Comparison of ENCODE assay signal across 15 cellular contexts in genomic region chr5:169003721-169004481, GRCh38.
DNase-seq lines count a peak whose midpoint lies in the region; ATAC-seq, FAIRE-seq and TF ChIP-seq lines count a peak whose summit lies in the region.
"Had no signal": no experiment of that assay in that cellular context is flagged by ENCODE, and none has a peak within 500 bp of the region (broad histone marks: within the 10 kb centered on the region; RNA-seq: fewer than 3 reads in every experiment).

No MANE protein-coding gene starts in this region.

- H3K4me3 ChIP-seq in endodermal cell (ENCODE audit: low read length) = no peak overlapping the region
- H3K4me3 ChIP-seq in mesenchymal stem cell (ENCODE audit: insufficient read depth in 1 of 2, low read depth in 1 of 2, low read length in 2 of 2) = no peak overlapping the region
- H3K4me3 ChIP-seq: lung had no signal

- H3K4me2 ChIP-seq in mesenchymal stem cell (ENCODE audit: low read length, poor library complexity, severe bottlenecking) = no peak overlapping the region

- H3K27ac Mint-ChIP-seq in endodermal cell = no peak overlapping the region
- no peak overlapping the region for H3K27ac Mint-ChIP-seq in glutamatergic neuron (ENCODE audit: unreplicated experiment)
- H3K27ac Mint-ChIP-seq: activated T-helper 17 cell treated with anti-CD3 and anti-CD28 coated beads, Interleukin-2, amount 50 U/mL, for 72 hours; stimulated activated naive CD8-positive, alpha-beta T cell treated with anti-CD3 and anti-CD28 coated beads, Interleukin-15, Interleukin-2, amounts not matched to agents 100 ng/mL and 50 ng/mL, for 24 hours had no signal

- H3K4me1 Mint-ChIP-seq in endodermal cell (peaks cover 24% of the 10 kb centered on the region), glutamatergic neuron (ENCODE audit: low read depth, unreplicated experiment) (peaks cover 9% of the 10 kb centered on the region)
- H3K4me1 Mint-ChIP-seq: activated T-helper 17 cell treated with anti-CD3 and anti-CD28 coated beads, Interleukin-2, amount 50 U/mL, for 72 hours had no signal

- H3K9ac ChIP-seq in endodermal cell (ENCODE audit: extremely low read depth, low read length, poor library complexity, severe bottlenecking) (no peak overlapping the region), mesenchymal stem cell (ENCODE audit: low read length) (peak overlapping the region; percentile 49)

- H3K27ac ChIP-seq in endodermal cell (ENCODE audit: low read depth, low read length) = no peak overlapping the region
- H3K27ac ChIP-seq in mesenchymal stem cell (ENCODE audit: low read length, poor library complexity, severe bottlenecking) = no peak overlapping the region
- H3K27ac ChIP-seq: WERI-Rb-1 had no signal

- ATAC-seq in GM21737 (IDR thresholded peaks at IDR 0.05; ENCODE audit: unreplicated experiment) = no peak
- ATAC-seq: activated T-helper 17 cell treated with anti-CD3 and anti-CD28 coated beads, Interleukin-2, amount 50 U/mL, for 72 hours had no signal

- H2BK12ac ChIP-seq in mesenchymal stem cell (ENCODE audit: low read length in 2 of 2) = no peak overlapping the region

- H2BK5ac ChIP-seq in mesenchymal stem cell (ENCODE audit: low read depth, low read length, poor library complexity, severe bottlenecking) = no peak overlapping the region

- H3K4me1 ChIP-seq in endodermal cell (ENCODE audit: control insufficient read depth, insufficient read depth, low read length) (no peaks in the 10 kb centered on the region), mesenchymal stem cell (ENCODE audit: control insufficient read depth, insufficient read depth, low read depth, low read length) (peaks cover 2% of the 10 kb centered on the region)

- no peak overlapping the region for H2BK120ac ChIP-seq in mesenchymal stem cell (ENCODE audit: low read depth, low read length)

- H3K79me1 ChIP-seq in mesenchymal stem cell (replicated peaks; ENCODE audit: low read length, poor library complexity, severe bottlenecking) = no peaks in the 10 kb centered on the region

- FAIRE-seq in urothelium cell line (lab: Jason Lieb, UNC) = no peak

- no peaks in the 10 kb centered on the region for H3K9me3 ChIP-seq in endodermal cell (ENCODE audit: control insufficient read depth, low read length)
- H3K9me3 ChIP-seq in mesenchymal stem cell (ENCODE audit: control insufficient read depth, low read length) = no peaks in the 10 kb centered on the region

- H3K36me3 Mint-ChIP-seq in endodermal cell (ENCODE audit: low read depth) (no peaks in the 10 kb centered on the region), glutamatergic neuron (ENCODE audit: unreplicated experiment) (no peaks in the 10 kb centered on the region)

- no peak overlapping the region for H4K8ac ChIP-seq in mesenchymal stem cell (ENCODE audit: low read length)

- H3K36me3 ChIP-seq in endodermal cell (ENCODE audit: control insufficient read depth, insufficient read depth, low read length) (no peaks in the 10 kb centered on the region), mesenchymal stem cell (ENCODE audit: control insufficient read depth in 1 of 2, insufficient read depth in 2 of 2, low read depth in 1 of 2, low read length in 2 of 2) (no peaks in the 10 kb centered on the region)
- H3K36me3 ChIP-seq: WERI-Rb-1 had no signal

- no peak overlapping the region for H3K14ac ChIP-seq in mesenchymal stem cell (ENCODE audit: low read length in 2 of 2)

- H4K91ac ChIP-seq in mesenchymal stem cell (ENCODE audit: low read length) = no peak overlapping the region

- WGBS in endodermal cell (ENCODE audit: insufficient coverage in 1 of 2, insufficient read length in 1 of 2), 2 experiments = 80 to 93% methylated on average over 4 to 9 of the region's 9 CpGs
- 88% methylated on average over 7 of the region's 9 CpGs for WGBS in mesenchymal stem cell

- DNase-seq in NCI-H1092 treated with DMSO at 0.1 percent for 48 hours (lab: John Stamatoyannopoulos, UW) (peak; percentile 4), NCI-H1092 (lab: John Stamatoyannopoulos, UW) (no peak), endodermal cell (peak; percentile 74), mesenchymal stem cell (no peak), urothelium cell line (ENCODE audit: low spot score) (peak; percentile 20), DMS79 (lab: John Stamatoyannopoulos, UW) (no peak), glutamatergic neuron (no peak)
- DNase-seq: 8988T, MM.1S, OCI-M1, WERI-Rb-1 had no signal

- no peak overlapping the region for H2AFZ ChIP-seq in mesenchymal stem cell (ENCODE audit: low read depth, low read length)

- H3K9me3 Mint-ChIP-seq in endodermal cell (no peaks in the 10 kb centered on the region), glutamatergic neuron (ENCODE audit: unreplicated experiment) (peaks cover 2% of the 10 kb centered on the region)
- H3K9me3 Mint-ChIP-seq: activated T-helper 17 cell treated with anti-CD3 and anti-CD28 coated beads, Interleukin-2, amount 50 U/mL, for 72 hours; stimulated activated naive CD8-positive, alpha-beta T cell treated with anti-CD3 and anti-CD28 coated beads, Interleukin-15, Interleukin-2, amounts not matched to agents 100 ng/mL and 50 ng/mL, for 24 hours had no signal

- H3K4ac ChIP-seq in mesenchymal stem cell (ENCODE audit: low read depth in 1 of 2, low read length in 2 of 2) = no peak overlapping the region

- no peaks in the 10 kb centered on the region for H3K27me3 Mint-ChIP-seq in endodermal cell (ENCODE audit: insufficient read depth)
- peaks cover 2% of the 10 kb centered on the region for H3K27me3 Mint-ChIP-seq in glutamatergic neuron (ENCODE audit: unreplicated experiment)
- H3K27me3 Mint-ChIP-seq: stimulated activated naive CD8-positive, alpha-beta T cell treated with anti-CD3 and anti-CD28 coated beads, Interleukin-15, Interleukin-2, amounts not matched to agents 100 ng/mL and 50 ng/mL, for 24 hours had no signal

- H2BK15ac ChIP-seq in mesenchymal stem cell (ENCODE audit: low read depth, poor library complexity, severe bottlenecking) = no peak overlapping the region

- H3K23ac ChIP-seq in mesenchymal stem cell (ENCODE audit: low read length in 2 of 2) = no peak overlapping the region

- peak; percentile 78 for TF ChIP-seq CTCF in endodermal cell (conservative IDR thresholded peaks at IDR 0.05)
- TF ChIP-seq CTCF in glutamatergic neuron (IDR thresholded peaks at IDR 0.05; ENCODE audit: partially characterized antibody, unreplicated experiment) = no peak

- H3K4me3 Mint-ChIP-seq in endodermal cell = no peak overlapping the region
- H3K4me3 Mint-ChIP-seq in glutamatergic neuron (ENCODE audit: unreplicated experiment) = no peak overlapping the region
- H3K4me3 Mint-ChIP-seq: activated T-helper 17 cell treated with anti-CD3 and anti-CD28 coated beads, Interleukin-2, amount 50 U/mL, for 72 hours; stimulated activated naive CD8-positive, alpha-beta T cell treated with anti-CD3 and anti-CD28 coated beads, Interleukin-15, Interleukin-2, amounts not matched to agents 100 ng/mL and 50 ng/mL, for 24 hours had no signal

- H3K18ac ChIP-seq in mesenchymal stem cell (ENCODE audit: low read depth in 1 of 2, low read length in 2 of 2) = no peak overlapping the region

- H3K27me3 ChIP-seq in endodermal cell (ENCODE audit: control insufficient read depth, insufficient read depth, low read length, poor library complexity, severe bottlenecking) (no peaks in the 10 kb centered on the region), mesenchymal stem cell (ENCODE audit: control insufficient read depth in 1 of 2, insufficient read depth in 1 of 2, low read length in 2 of 2) (peaks cover 0 to 6% of the 10 kb centered on the region in 2 experiments)

- no peak overlapping the region for H2AK5ac ChIP-seq in mesenchymal stem cell (ENCODE audit: low read length, severe bottlenecking)

Comparison
In these comparisons a context has a peak if more than half of its experiments do, and no peak if none do; other contexts are left out.
1. DNase-seq: peak in NCI-H1092 treated with DMSO at 0.1 percent for 48 hours (single experiment), endodermal cell (single experiment) and urothelium cell line (single experiment); none in NCI-H1092 (single experiment), mesenchymal stem cell (single experiment), DMS79 (single experiment) and glutamatergic neuron (single experiment).